Comparison of ENCODE assay signal across 9 cellular contexts in the genomic region with DNA sequence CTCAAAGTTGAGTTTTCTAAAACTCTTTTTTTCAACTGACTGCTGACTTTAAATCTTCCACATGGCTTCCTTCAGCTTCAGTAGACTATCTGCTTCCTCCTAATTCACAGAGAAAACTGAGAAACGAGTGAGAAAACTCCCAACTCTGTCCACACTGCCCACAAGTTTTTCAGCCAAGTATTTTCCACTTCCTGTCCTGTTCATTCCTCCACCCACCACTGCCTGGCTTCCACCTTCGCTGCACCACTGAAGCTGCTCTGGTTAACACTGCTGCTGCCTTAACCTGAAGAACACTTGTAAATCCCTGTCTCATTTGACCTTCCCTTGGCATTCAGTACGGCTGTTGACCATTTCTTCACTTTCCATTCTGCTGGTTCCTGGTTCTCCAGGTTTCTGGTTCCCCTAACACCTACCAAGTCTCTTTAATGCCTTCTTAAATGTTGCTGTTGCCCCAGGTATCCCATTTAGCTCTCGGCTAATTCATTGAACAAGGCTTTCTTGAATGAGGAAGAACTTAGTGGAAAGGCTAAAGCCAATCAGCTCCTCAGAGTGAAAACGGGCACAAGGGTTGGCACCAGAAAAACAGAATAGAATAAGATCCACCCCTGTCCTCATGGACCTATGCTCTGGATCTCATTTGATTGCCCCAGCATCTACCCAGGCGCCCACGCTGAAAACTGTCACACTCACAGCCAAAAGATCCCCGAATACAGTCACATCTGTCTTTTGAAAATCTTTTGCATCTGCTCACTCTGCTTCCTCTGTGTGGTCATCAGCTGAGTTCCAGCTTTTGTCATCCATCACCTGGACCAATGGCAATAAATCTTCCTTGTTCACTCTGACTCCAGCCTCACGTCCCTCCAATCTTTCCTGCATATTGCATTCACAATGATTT.
DNase-seq lines count a peak whose midpoint lies in the region; ATAC-seq and TF ChIP-seq lines count a peak whose summit lies in the region.
"Had no signal": no experiment of that assay in that cellular context is flagged by ENCODE, and none has a peak within 500 bp of the region (broad histone marks: within the 10 kb centered on the region; RNA-seq: fewer than 3 reads in every experiment).

No MANE protein-coding gene starts in this region.

- H3K9me3 Mint-ChIP-seq in activated T-cell treated with anti-CD3 and anti-CD28 coated beads, Interleukin-2, amount 50 U/mL, for 4 hours: peaks cover 2% of the 10 kb centered on the region
- H3K9me3 Mint-ChIP-seq in glutamatergic neuron (ENCODE audit: unreplicated experiment): no peaks in the 10 kb centered on the region

- ATAC-seq in activated CD4-positive, CD25-positive, alpha-beta regulatory T cell treated with anti-CD3 and anti-CD28 coated beads, Interleukin-2, amount 50 U/mL, for 24 hours: peak; percentile 39 to 44
- peak; percentile 43 for ATAC-seq in HG02884 (IDR thresholded peaks at IDR 0.05; ENCODE audit: unreplicated experiment)
- ATAC-seq in activated T-cell treated with anti-CD3 and anti-CD28 coated beads, Interleukin-2, amount 50 U/mL, for 4 hours: peak; percentile 31 to 46

- no peak for DNase-seq in activated CD4-positive, CD25-positive, alpha-beta regulatory T cell treated with anti-CD3 and anti-CD28 coated beads, Interleukin-2, amount 50 U/mL, for 72 hours
- no peak for DNase-seq in activated T-cell treated with anti-CD3 and anti-CD28 coated beads, Interleukin-2, amount 50 U/mL, for 4 hours
- DNase-seq in stimulated activated CD4-positive, alpha-beta T cell treated with anti-CD3 and anti-CD28 coated beads, Interleukin-4, amount 100 ng/mL, for 24 hours: peak; percentile 48
- DNase-seq in GM19238 (ENCODE audit: insufficient read length, low spot score) (no peak), glutamatergic neuron (no peak), DMS114 treated with DMSO at 0.1 percent for 48 hours (lab: John Stamatoyannopoulos, UW; ENCODE audit: unreplicated experiment) (no peak)
- DNase-seq: H7 had no signal

- H3K27ac Mint-ChIP-seq in glutamatergic neuron (ENCODE audit: unreplicated experiment): no peak overlapping the region

- no peak for TF ChIP-seq CTCF in glutamatergic neuron (IDR thresholded peaks at IDR 0.05; ENCODE audit: partially characterized antibody, unreplicated experiment)

- no peaks in the 10 kb centered on the region for H3K27me3 Mint-ChIP-seq in activated T-cell treated with anti-CD3 and anti-CD28 coated beads, Interleukin-2, amount 50 U/mL, for 4 hours (ENCODE audit: low read depth)
- no peaks in the 10 kb centered on the region for H3K27me3 Mint-ChIP-seq in glutamatergic neuron (ENCODE audit: unreplicated experiment)

- no peak overlapping the region for H3K4me3 Mint-ChIP-seq in activated T-cell treated with anti-CD3 and anti-CD28 coated beads, Interleukin-2, amount 50 U/mL, for 4 hours
- H3K4me3 Mint-ChIP-seq in glutamatergic neuron (ENCODE audit: unreplicated experiment): no peak overlapping the region

- H3K4me1 Mint-ChIP-seq in activated T-cell treated with anti-CD3 and anti-CD28 coated beads, Interleukin-2, amount 50 U/mL, for 4 hours (ENCODE audit: low read depth): peaks cover 19% of the 10 kb centered on the region
- no peaks in the 10 kb centered on the region for H3K4me1 Mint-ChIP-seq in glutamatergic neuron (ENCODE audit: low read depth, unreplicated experiment)

- no peaks in the 10 kb centered on the region for H3K36me3 Mint-ChIP-seq in activated T-cell treated with anti-CD3 and anti-CD28 coated beads, Interleukin-2, amount 50 U/mL, for 4 hours (ENCODE audit: insufficient read depth)
- H3K36me3 Mint-ChIP-seq in glutamatergic neuron (ENCODE audit: unreplicated experiment): no peaks in the 10 kb centered on the region
